In the genomic region with DNA sequence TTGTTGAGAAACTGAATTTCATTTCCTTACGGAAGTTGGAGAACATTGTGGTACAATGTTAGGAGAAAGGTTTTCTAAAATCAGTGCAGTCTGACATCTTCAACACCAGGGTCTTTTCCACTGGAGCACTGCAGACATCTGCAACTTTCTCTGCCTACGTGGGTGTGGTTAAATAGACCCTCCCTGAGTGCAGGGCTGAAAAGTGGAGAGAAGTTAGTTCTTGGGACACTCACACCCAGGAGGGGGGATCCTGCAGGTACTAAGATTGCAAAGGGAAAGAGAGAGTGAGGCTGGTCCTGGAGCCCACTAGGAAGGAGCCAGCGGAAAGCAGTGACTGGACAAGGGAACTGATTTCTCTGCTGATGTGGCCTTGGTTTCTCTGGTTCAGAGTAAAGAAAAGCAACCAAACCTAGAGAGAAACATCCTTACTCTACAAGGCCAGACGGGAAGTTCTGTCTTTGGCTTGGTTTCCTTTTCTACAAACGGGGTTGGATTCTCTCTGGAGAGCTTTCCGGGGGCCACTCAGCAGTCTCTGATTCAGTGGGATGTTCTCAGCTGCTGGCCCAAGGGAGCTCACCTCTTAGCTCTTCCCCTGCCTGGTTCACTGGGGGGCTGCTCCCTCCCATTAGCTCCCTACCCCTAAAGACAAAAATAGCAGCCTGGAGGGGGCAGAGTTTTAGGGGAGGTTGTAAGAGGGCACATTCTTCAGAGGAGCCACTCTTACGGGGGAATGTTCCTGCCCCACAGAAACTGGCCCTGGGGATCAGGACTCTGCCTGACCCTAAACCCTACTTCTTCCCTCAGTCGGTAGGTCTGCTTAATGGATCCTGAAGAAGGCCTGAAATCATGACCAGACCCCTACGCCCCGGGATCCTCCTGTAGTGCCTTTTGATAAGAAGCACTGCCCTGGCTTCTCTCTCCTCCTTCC, we compare ENCODE assay signal across 12 cellular contexts. TPM values are rescaled to one million over a fixed set of nuclear protein-coding genes. Genes with fewer than 3 reads are reported as not detected.
DNase-seq lines count a peak whose midpoint lies in the region; ATAC-seq and TF ChIP-seq lines count a peak whose summit lies in the region.
"Had no signal": no experiment of that assay in that cellular context is flagged by ENCODE, and none has a peak within 500 bp of the region (broad histone marks: within the 10 kb centered on the region; RNA-seq: fewer than 3 reads in every experiment).

No MANE protein-coding gene starts in this region.

- intact Hi-C loops in Panc1 (cut with micrococcal nuclease; ENCODE audit: unreplicated experiment), result no loop called here

- TF ChIP-seq CTCF in Panc1 (IDR thresholded peaks at IDR 0.05), result no peak
- no peak for TF ChIP-seq CTCF in nephron (IDR thresholded peaks at IDR 0.05; ENCODE audit: unreplicated experiment in 3 of 3)

- POLR2A ChIA-PET in Panc1 (lab: Charles Lee), result interaction anchor here (0.6 kb wide), 1 partner anchor 558 kb away, joined by 4 read pairs; no protein-coding TSS in a partner anchor

- DNase-seq in T-helper 1 cell (no peak), Panc1 (ENCODE audit: low read depth, low spot score) (no peak), cerebellar cortex (ENCODE audit: low spot score) (no peak)
- no peak for DNase-seq in effector memory CD4-positive, alpha-beta T cell
- DNase-seq: NCI-H446 treated with DMSO at 0.1 percent for 48 hours, posterior cingulate gyrus had no signal

- H3K4me1 ChIP-seq in Panc1 (ENCODE audit: control insufficient read depth, insufficient read depth, low read length), result peaks cover 60% of the 10 kb centered on the region
- H3K4me1 ChIP-seq in effector memory CD4-positive, alpha-beta T cell (ENCODE audit: control insufficient read depth, insufficient read depth, low read length, poor library complexity, severe bottlenecking), result peaks cover 55% of the 10 kb centered on the region

- H3K4me3 ChIP-seq in Panc1 (ENCODE audit: low read depth in 2 of 2, low read length in 2 of 2), result peak overlapping the region; percentile 87 to 99
- no peak overlapping the region for H3K4me3 ChIP-seq in effector memory CD4-positive, alpha-beta T cell (ENCODE audit: insufficient read depth, low read depth, low read length, poor library complexity, severe bottlenecking)
- H3K4me3 ChIP-seq: tibial nerve had no signal

- H3K27me3 ChIP-seq in Panc1 (ENCODE audit: control insufficient read depth, insufficient read depth, low read length), result no peaks in the 10 kb centered on the region
- no peaks in the 10 kb centered on the region for H3K27me3 ChIP-seq in effector memory CD4-positive, alpha-beta T cell (replicated peaks; ENCODE audit: control insufficient read depth, insufficient read depth, low read length, poor library complexity, severe bottlenecking)
- H3K27me3 ChIP-seq: tibial nerve had no signal

- ATAC-seq in Panc1 (no peak), HG03354 (IDR thresholded peaks at IDR 0.05; ENCODE audit: poor library complexity, severe bottlenecking, unreplicated experiment) (no peak), esophagus mucosa (no peak)

- peak overlapping the region; percentile 95 for H3K27ac ChIP-seq in Panc1 (ENCODE audit: low read length)
- H3K27ac ChIP-seq in effector memory CD4-positive, alpha-beta T cell (ENCODE audit: insufficient read depth, low read length, poor library complexity, severe bottlenecking), result peak overlapping the region; percentile 21
- H3K27ac ChIP-seq: 22Rv1 had no signal

- in situ Hi-C loops in Panc1 (cut with HindIII; ENCODE audit: low pct_unique_long_range_greater_than_20kb, low sequenced_read_pairs), result no loop called here

- no peaks in the 10 kb centered on the region for H3K9me3 Mint-ChIP-seq in T-helper 1 cell treated with Interleukin-12 subunit alpha and Interleukin-12 subunit beta and Interleukin-4 antibody, amounts not matched to agents 30 μg/mL and 1 μg/mL, for 36 hours
- H3K9me3 Mint-ChIP-seq in nephron, result no peaks in the 10 kb centered on the region

- H3K36me3 Mint-ChIP-seq in T-helper 1 cell treated with Interleukin-12 subunit alpha and Interleukin-12 subunit beta and Interleukin-4 antibody, amounts not matched to agents 30 μg/mL and 1 μg/mL, for 36 hours (ENCODE audit: low read depth), result peaks cover 62% of the 10 kb centered on the region
- peaks cover 17% of the 10 kb centered on the region for H3K36me3 Mint-ChIP-seq in nephron (ENCODE audit: low read depth)

- CTCF ChIA-PET in Panc1 (lab: Charles Lee), result no interaction called here

- peaks cover 69% of the 10 kb centered on the region for H3K4me1 Mint-ChIP-seq in T-helper 1 cell treated with Interleukin-12 subunit alpha and Interleukin-12 subunit beta and Interleukin-4 antibody, amounts not matched to agents 30 μg/mL and 1 μg/mL, for 36 hours (ENCODE audit: low read depth)
- H3K4me1 Mint-ChIP-seq in nephron, result peaks cover 15% of the 10 kb centered on the region

- BruUV-seq in Panc1 (replicated peaks; lab: Mats Ljungman, UMichigan), result no TSS peak

- H3K4me3 Mint-ChIP-seq in T-helper 1 cell treated with Interleukin-12 subunit alpha and Interleukin-12 subunit beta and Interleukin-4 antibody, amounts not matched to agents 30 μg/mL and 1 μg/mL, for 36 hours, result peak overlapping the region; percentile 91
- peak overlapping the region; percentile 8 to 32 (median 32) for H3K4me3 Mint-ChIP-seq in nephron

- H3K9me3 ChIP-seq in Panc1 (ENCODE audit: control insufficient read depth, insufficient read depth, low read depth, low read length), result no peaks in the 10 kb centered on the region
- no peaks in the 10 kb centered on the region for H3K9me3 ChIP-seq in effector memory CD4-positive, alpha-beta T cell (ENCODE audit: control insufficient read depth, low read length)
- H3K9me3 ChIP-seq: tibial nerve had no signal

- peak overlapping the region; percentile 63 for H3K27ac Mint-ChIP-seq in T-helper 1 cell treated with Interleukin-12 subunit alpha and Interleukin-12 subunit beta and Interleukin-4 antibody, amounts not matched to agents 30 μg/mL and 1 μg/mL, for 36 hours
- no peak overlapping the region for H3K27ac Mint-ChIP-seq in nephron

- H3K36me3 ChIP-seq in Panc1 (ENCODE audit: control insufficient read depth, insufficient read depth, low read length), result peaks cover 48% of the 10 kb centered on the region
- H3K36me3 ChIP-seq in effector memory CD4-positive, alpha-beta T cell (ENCODE audit: control insufficient read depth, insufficient read depth, low read length), result peaks cover 46% of the 10 kb centered on the region

- no peaks in the 10 kb centered on the region for H3K27me3 Mint-ChIP-seq in T-helper 1 cell treated with Interleukin-12 subunit alpha and Interleukin-12 subunit beta and Interleukin-4 antibody, amounts not matched to agents 30 μg/mL and 1 μg/mL, for 36 hours (ENCODE audit: low read depth)
- H3K27me3 Mint-ChIP-seq in nephron (ENCODE audit: low read depth), result peaks cover 49% of the 10 kb centered on the region

RNA-seq across cellular contexts. Expression of gene UPP1, which starts 2.7 kb away (rescaled TPM):
- total RNA-seq in Panc1 (2021; ENCODE audit: unreplicated experiment), result 331 TPM
- 234 TPM for polyA plus RNA-seq in Panc1 (2012; ENCODE audit: insufficient read length)
- 204 TPM for total RNA-seq in esophagus mucosa

RNA-seq across cellular contexts. Expression of gene C7orf57, which starts 56.4 kb away (rescaled TPM):
- 3.2 TPM for total RNA-seq in Panc1 (2021; ENCODE audit: unreplicated experiment)
- 1.4 TPM for polyA plus RNA-seq in Panc1 (2012; ENCODE audit: insufficient read length)
- 1.00 TPM for total RNA-seq in esophagus mucosa
